In genomic region chr5:124704594-124705284, GRCh38 we compare ENCODE assay signal across 10 cellular contexts. TPM values are rescaled to one million over a fixed set of nuclear protein-coding genes. Genes with fewer than 3 reads are reported as not detected.
DNase-seq lines count a peak whose midpoint lies in the region; ATAC-seq, FAIRE-seq and TF ChIP-seq lines count a peak whose summit lies in the region.
"Had no signal": no experiment of that assay in that cellular context is flagged by ENCODE, and none has a peak within 500 bp of the region (broad histone marks: within the 10 kb centered on the region; RNA-seq: fewer than 3 reads in every experiment).

No MANE protein-coding gene starts in this region.

- H3K4me3 Mint-ChIP-seq in WTC11: no peak overlapping the region
- no peak overlapping the region for H3K4me3 Mint-ChIP-seq in activated T-cell treated with anti-CD3 and anti-CD28 coated beads, Interleukin-2, amount 50 U/mL, for 72 hours
- H3K4me3 Mint-ChIP-seq: T-helper 1 cell treated with Interleukin-12 subunit alpha and Interleukin-12 subunit beta and Interleukin-4 antibody, amounts not matched to agents 30 μg/mL and 1 μg/mL, for 36 hours had no signal

- peak; percentile 93 for FAIRE-seq in GM12892 (lab: Jason Lieb, UNC)

- no peak for DNase-seq in GM12892 (ENCODE audit: insufficient read length)
- DNase-seq in WTC11 (ENCODE audit: low spot score): no peak
- no peak for DNase-seq in activated T-cell treated with anti-CD3 and anti-CD28 coated beads, Interleukin-2, amount 50 U/mL, for 72 hours
- no peak for DNase-seq in NCI-H82 treated with DMSO at 0.1 percent for 48 hours (lab: John Stamatoyannopoulos, UW; ENCODE audit: unreplicated experiment)
- DNase-seq in LoVo (ENCODE audit: low spot score): no peak
- DNase-seq in stimulated activated naive CD4-positive, alpha-beta T cell (lab: John Stamatoyannopoulos, UW): no peak
- DNase-seq: adrenal gland had no signal

- ATAC-seq in GM21360 (IDR thresholded peaks at IDR 0.05; ENCODE audit: unreplicated experiment) (peak; percentile 51), HG03135 (IDR thresholded peaks at IDR 0.05; ENCODE audit: unreplicated experiment) (peak; percentile 70), WTC11 (no peak)
- no peak for ATAC-seq in activated T-cell treated with anti-CD3 and anti-CD28 coated beads, Interleukin-2, amount 50 U/mL, for 72 hours (replicated peaks in 1 of 2)

- H3K9me3 Mint-ChIP-seq in WTC11: no peaks in the 10 kb centered on the region
- H3K9me3 Mint-ChIP-seq in activated T-cell treated with anti-CD3 and anti-CD28 coated beads, Interleukin-2, amount 50 U/mL, for 72 hours: no peaks in the 10 kb centered on the region
- H3K9me3 Mint-ChIP-seq: T-helper 1 cell treated with Interleukin-12 subunit alpha and Interleukin-12 subunit beta and Interleukin-4 antibody, amounts not matched to agents 30 μg/mL and 1 μg/mL, for 36 hours had no signal

- no peak overlapping the region for H3K27ac Mint-ChIP-seq in WTC11
- no peak overlapping the region for H3K27ac Mint-ChIP-seq in activated T-cell treated with anti-CD3 and anti-CD28 coated beads, Interleukin-2, amount 50 U/mL, for 72 hours
- H3K27ac Mint-ChIP-seq: T-helper 1 cell treated with Interleukin-12 subunit alpha and Interleukin-12 subunit beta and Interleukin-4 antibody, amounts not matched to agents 30 μg/mL and 1 μg/mL, for 36 hours had no signal

- H3K36me3 Mint-ChIP-seq in WTC11: no peaks in the 10 kb centered on the region; the same call in 1 of the 2 replicates
- no peaks in the 10 kb centered on the region for H3K36me3 Mint-ChIP-seq in activated T-cell treated with anti-CD3 and anti-CD28 coated beads, Interleukin-2, amount 50 U/mL, for 72 hours (ENCODE audit: insufficient read depth in 2 of 2)

- no peaks in the 10 kb centered on the region for H3K27me3 Mint-ChIP-seq in WTC11 (ENCODE audit: low read depth)
- H3K27me3 Mint-ChIP-seq in activated T-cell treated with anti-CD3 and anti-CD28 coated beads, Interleukin-2, amount 50 U/mL, for 72 hours (ENCODE audit: low read depth): peaks cover 5% of the 10 kb centered on the region

- CTCF ChIA-PET in WTC11 (lab: Charles Lee): no interaction called here

- TF ChIP-seq POLR2A in GM12892 (IDR thresholded peaks at IDR 0.05; ENCODE audit: low read depth, low read length): no peak

- no peak for TF ChIP-seq CTCF in WTC11 (IDR thresholded peaks at IDR 0.05)

- POLR2A ChIA-PET in WTC11 (lab: Charles Lee): interaction anchor here (1.3 kb wide), 1 partner anchor 44 kb away, joined by 3 read pairs; no protein-coding TSS in a partner anchor

- peaks cover 96% of the 10 kb centered on the region for H3K4me1 Mint-ChIP-seq in WTC11
- no peaks in the 10 kb centered on the region for H3K4me1 Mint-ChIP-seq in activated T-cell treated with anti-CD3 and anti-CD28 coated beads, Interleukin-2, amount 50 U/mL, for 72 hours (ENCODE audit: low read depth)

TF ChIP-seq in WTC11, 78 proteins besides CTCF, POLR2A, EP300 and RAD21:
- TF ChIP-seq NFATC4 (CRISPR knock-in tag; IDR thresholded peaks at IDR 0.05) (no peak), USF2 (CRISPR knock-in tag; IDR thresholded peaks at IDR 0.05) (peak; percentile 26; the same call in 1 of the 2 replicates)

RNA-seq across cellular contexts. Expression of gene ZNF608, which starts 41.7 kb away (rescaled TPM):
- 12.9 TPM for polyA plus RNA-seq in GM12892 (2012; ENCODE audit: missing spikeins)
- total RNA-seq in WTC11 (2021): 40.6 to 44.4 TPM (median 43.8 TPM) in 3 replicates
- total RNA-seq in activated T-cell treated with anti-CD3 and anti-CD28 coated beads, Interleukin-2, amount 50 U/mL, for 72 hours: under 1 TPM in 1 of 2 donors, not detected in 1; 0.05 TPM

Comparison
In these comparisons a context has a peak if more than half of its experiments do, and no peak if none do; other contexts are left out.
1. ATAC-seq: peak in GM21360 (single experiment) and HG03135 (single experiment); none in WTC11 (single experiment) and activated T-cell treated with anti-CD3 and anti-CD28 coated beads, Interleukin-2, amount 50 U/mL, for 72 hours (0 of 2).
2. RNA of gene ZNF608, which starts 41.7 kb away (total RNA-seq): 40.6 to 44.4 TPM in WTC11; 0.05 TPM in activated T-cell treated with anti-CD3 and anti-CD28 coated beads, Interleukin-2, amount 50 U/mL, for 72 hours; every median in the first group is over 10 times any median in the second.